Comparison of ENCODE assay signal across 8 cellular contexts in the genomic region with DNA sequence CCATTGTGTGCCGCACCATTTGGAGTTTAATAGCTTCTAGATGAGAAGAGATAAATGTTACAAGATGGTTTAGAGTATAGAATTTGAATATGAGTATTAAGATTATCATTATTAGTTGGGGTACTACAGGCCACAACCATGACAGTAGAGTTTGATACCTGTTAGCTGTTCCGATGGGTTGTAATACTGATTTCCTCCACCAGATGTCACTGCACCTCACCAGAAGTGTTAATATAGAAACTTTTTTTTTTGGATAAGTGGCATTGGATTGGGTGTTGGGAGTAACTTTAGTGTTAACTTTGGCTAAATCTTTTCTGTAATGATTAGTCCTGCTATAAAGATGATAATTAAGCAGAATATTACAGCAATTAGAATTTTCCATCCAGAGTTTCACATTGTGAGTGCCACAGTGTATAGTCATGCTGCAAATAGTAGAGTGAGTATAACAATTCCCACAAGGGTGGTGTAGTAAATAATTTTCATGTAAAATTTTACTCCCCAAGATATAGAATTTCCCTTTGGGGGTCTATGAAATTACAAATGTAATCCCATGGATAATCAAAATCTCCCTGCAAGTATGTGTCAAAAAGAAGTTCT. TPM values are rescaled to one million over a fixed set of nuclear protein-coding genes. Genes with fewer than 3 reads are reported as not detected.
DNase-seq lines count a peak whose midpoint lies in the region; ATAC-seq, FAIRE-seq and TF ChIP-seq lines count a peak whose summit lies in the region.

No MANE protein-coding gene starts in this region.

- H3K27ac ChIP-seq in pancreas (no peak overlapping the region), thyroid gland (no peak overlapping the region)

- H3K4me1 Mint-ChIP-seq in activated CD4-positive, alpha-beta T cell treated with anti-CD3 and anti-CD28 coated beads for 36 hours = no peaks in the 10 kb centered on the region

- H3K4me1 ChIP-seq in pancreas (no peaks in the 10 kb centered on the region), thyroid gland (no peaks in the 10 kb centered on the region)

- H3K4me3 Mint-ChIP-seq in activated CD4-positive, alpha-beta T cell treated with anti-CD3 and anti-CD28 coated beads for 36 hours = no peak overlapping the region

- TF ChIP-seq CTCF in LNCAP (IDR thresholded peaks at IDR 0.05) = peak; percentile 56
- peak in 3 of 4 donors; percentile 11 to 20 (median 15) for TF ChIP-seq CTCF in pancreas (IDR thresholded peaks at IDR 0.05)
- TF ChIP-seq CTCF in thyroid gland (IDR thresholded peaks at IDR 0.05) = peak in 2 of 6 experiments; percentile 6 to 39

- POLR2A ChIA-PET in activated CD4-positive, alpha-beta T cell treated with anti-CD3 and anti-CD28 coated beads for 36 hours (lab: Charles Lee) = no interaction called here

- ATAC-seq in activated CD4-positive, alpha-beta T cell treated with anti-CD3 and anti-CD28 coated beads for 36 hours = no peak
- ATAC-seq in pancreas = no peak

- CTCF ChIA-PET in activated CD4-positive, alpha-beta T cell treated with anti-CD3 and anti-CD28 coated beads for 36 hours (lab: Charles Lee) = interaction anchor here (0.6 to 1.8 kb wide), 7 partner anchors 49 to 472 kb away, joined by 3 to 5 read pairs (median 3); no protein-coding TSS in a partner anchor

- H3K36me3 ChIP-seq in pancreas (no peaks in the 10 kb centered on the region), thyroid gland (no peaks in the 10 kb centered on the region)

- TF ChIP-seq POLR2A in thyroid gland (IDR thresholded peaks at IDR 0.05) = no peak

- intact Hi-C loops in activated CD4-positive, alpha-beta T cell treated with anti-CD3 and anti-CD28 coated beads for 36 hours (cut with DNase I, micrococcal nuclease) = loop anchor here (5.0 to 10.0 kb wide), 3 partner anchors 91 to 201 kb away; no protein-coding TSS in a partner anchor
- intact Hi-C loops in pancreas (cut with DNase I) = no loop called here
- intact Hi-C loops in thyroid gland (cut with DNase I) = no loop called here

- peaks cover 38% of the 10 kb centered on the region for H3K9me3 Mint-ChIP-seq in activated CD4-positive, alpha-beta T cell treated with anti-CD3 and anti-CD28 coated beads for 36 hours (ENCODE audit: low read depth)

- H3K36me3 Mint-ChIP-seq in activated CD4-positive, alpha-beta T cell treated with anti-CD3 and anti-CD28 coated beads for 36 hours (ENCODE audit: low read depth) = no peaks in the 10 kb centered on the region

- 90% methylated on average over 2 of the region's 2 CpGs for WGBS in pancreas, 2 donors
- 59 to 85% methylated on average over 2 of the region's 2 CpGs for WGBS in thyroid gland, 2 donors

- FAIRE-seq in pancreas (lab: Jason Lieb, UNC) = no peak

- no peak overlapping the region for H3K4me3 ChIP-seq in pancreas
- H3K4me3 ChIP-seq in thyroid gland (replicated peaks in 1 of 3) = no peak overlapping the region

- no peak overlapping the region for H3K27ac Mint-ChIP-seq in activated CD4-positive, alpha-beta T cell treated with anti-CD3 and anti-CD28 coated beads for 36 hours

- no peaks in the 10 kb centered on the region for H3K9me3 ChIP-seq in pancreas
- no peaks in the 10 kb centered on the region for H3K9me3 ChIP-seq in thyroid gland

- H3K27me3 ChIP-seq in pancreas = peaks cover 0 to 4% (median 0%) of the 10 kb centered on the region in 4 donors
- no peaks in the 10 kb centered on the region for H3K27me3 ChIP-seq in thyroid gland

- DNase-seq in activated CD4-positive, alpha-beta T cell treated with anti-CD3 and anti-CD28 coated beads for 36 hours = peak; percentile 45
- no peak for DNase-seq in activated CD4-positive, alpha-beta T cell treated with anti-CD3 and anti-CD28 coated beads for 1 hour
- DNase-seq in dedifferentiated amniotic fluid mesenchymal stem cell (ENCODE audit: extremely low spot score) (peak; percentile 22), pancreas (no peak), thyroid gland (no peak), occipital lobe (lab: John Stamatoyannopoulos, UW) (no peak), NCI-H146 (lab: John Stamatoyannopoulos, UW) (no peak)

- H3K27me3 Mint-ChIP-seq in activated CD4-positive, alpha-beta T cell treated with anti-CD3 and anti-CD28 coated beads for 36 hours = peaks cover 6% of the 10 kb centered on the region

RNA-seq across cellular contexts. Expression of gene PSG3, which starts 56.3 kb away (rescaled TPM):
- total RNA-seq in activated CD4-positive, alpha-beta T cell treated with anti-CD3 and anti-CD28 coated beads for 36 hours = not detected
- total RNA-seq in pancreas (under 1 TPM in 2 of 6 donors, not detected in 4; 0.18 to 0.25 TPM), thyroid gland (not detected), occipital lobe (not detected)
- polyA plus RNA-seq in pancreas = not detected

Comparison
In these comparisons a context has a peak if more than half of its experiments do, and no peak if none do; other contexts are left out.
1. DNase-seq: peak in activated CD4-positive, alpha-beta T cell treated with anti-CD3 and anti-CD28 coated beads for 36 hours (single experiment) and dedifferentiated amniotic fluid mesenchymal stem cell (single experiment); none in activated CD4-positive, alpha-beta T cell treated with anti-CD3 and anti-CD28 coated beads for 1 hour (single experiment), pancreas (0 of 6), thyroid gland (0 of 2), occipital lobe (single experiment) and NCI-H146 (single experiment).
2. intact Hi-C loops: an anchor here in activated CD4-positive, alpha-beta T cell treated with anti-CD3 and anti-CD28 coated beads for 36 hours (5.0 to 10.0 kb wide); none called in pancreas and thyroid gland.